ENCODE assay signal across 27 cellular contexts in the genomic region with DNA sequence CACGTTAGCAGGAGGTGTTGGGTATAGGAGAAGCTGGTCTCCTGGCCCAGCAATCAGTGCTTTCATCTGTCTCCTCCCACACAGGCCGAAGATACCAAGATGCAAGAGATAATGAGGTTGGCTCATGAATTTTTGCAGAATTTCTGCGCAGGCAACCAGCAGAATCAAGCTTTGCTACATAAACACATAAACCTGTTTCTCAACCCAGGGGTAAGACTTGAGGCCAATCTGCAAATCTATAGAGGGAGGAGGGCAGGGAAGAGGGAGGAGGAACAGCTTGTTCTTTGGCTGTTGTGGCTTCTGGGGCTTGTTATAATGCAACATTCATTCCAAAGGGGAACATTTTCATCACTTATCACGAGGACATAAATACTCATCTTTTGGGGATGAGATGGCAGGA.
DNase-seq lines count a peak whose midpoint lies in the region; TF ChIP-seq lines count a peak whose summit lies in the region.
"Had no signal": no experiment of that assay in that cellular context is flagged by ENCODE, and none has a peak within 500 bp of the region (broad histone marks: within the 10 kb centered on the region; RNA-seq: fewer than 3 reads in every experiment).

No MANE protein-coding gene starts in this region.

- no peak for TF ChIP-seq CTCF in HFFc6 (IDR thresholded peaks at IDR 0.05)
- no peak for TF ChIP-seq CTCF in fibroblast of villous mesenchyme (IDR thresholded peaks at IDR 0.05; ENCODE audit: insufficient read depth, low read depth, low read length)

- H3K4me1 Mint-ChIP-seq in HFFc6 (ENCODE audit: low read depth), result peaks cover 13% of the 10 kb centered on the region
- H3K4me1 Mint-ChIP-seq: activated CD4-positive, alpha-beta memory T cell treated with anti-CD3 and anti-CD28 coated beads, Interleukin-2, amount 10 ng/mL, durations not matched to agents 7 days and 5 days; naive thymus-derived CD4-positive, alpha-beta T cell; stimulated activated effector memory CD8-positive, alpha-beta T cell treated with anti-CD3 and anti-CD28 coated beads, Interleukin-12 subunit alpha, Interleukin-12 subunit beta, amount 100 ng/mL, for 72 hours; T-helper 17 cell had no signal

- peak; percentile 10 for DNase-seq in HFFc6
- DNase-seq in amniotic epithelial cell (ENCODE audit: low read depth), result peak; percentile 100
- DNase-seq in fibroblast of villous mesenchyme (ENCODE audit: low read depth), result peak; percentile 91
- peak; percentile 16 for DNase-seq in renal cortical epithelial cell (ENCODE audit: low read depth)
- DNase-seq in SKM-1 treated with dmso at 0.1 percent for 144 hours (lab: John Stamatoyannopoulos, UW; ENCODE audit: unreplicated experiment), result no peak
- no peak for DNase-seq in T-helper 9 cell
- DNase-seq in stimulated activated naive CD4-positive, alpha-beta T cell treated with Interleukin-2 at 50 U/mL for 16 hours (lab: John Stamatoyannopoulos, UW), result no peak
- DNase-seq in DMS79 (lab: John Stamatoyannopoulos, UW), result no peak
- DNase-seq: activated CD4-positive, alpha-beta memory T cell treated with anti-CD3 and anti-CD28 coated beads, Interleukin-2, amount 10 ng/mL, durations not matched to agents 7 days and 5 days; activated CD4-positive, alpha-beta T cell treated with anti-CD3 and anti-CD28 coated beads for 1 hour; activated CD8-positive, alpha-beta memory T cell treated with anti-CD3 and anti-CD28 coated beads, Interleukin-2, amount 50 U/mL, for 4 hours; activated naive CD4-positive, alpha-beta T cell; amniotic stem cell; brain microvascular endothelial cell; CD8-positive, alpha-beta memory T cell; KG1; midbrain; naive thymus-derived CD4-positive, alpha-beta T cell; NCI-H1417; NCI-H2081 treated with DMSO at 0.1 percent for 48 hours; NCI-H226; NCI-H526 treated with DMSO at 0.1 percent for 48 hours; NK-92 treated with Interleukin-12 subunit alpha and Interleukin-12 subunit beta, amount 100 ng/mL, for 24 hours; nucleus accumbens; SK-N-SH; T-helper 17 cell had no signal

- H3K4me3 ChIP-seq in fibroblast of villous mesenchyme (ENCODE audit: low read depth, low read length), result no peak overlapping the region

- peaks cover 2% of the 10 kb centered on the region; the same call in 1 of the 2 replicates for H3K27me3 Mint-ChIP-seq in HFFc6 (ENCODE audit: insufficient read depth)
- H3K27me3 Mint-ChIP-seq: activated CD4-positive, alpha-beta memory T cell treated with anti-CD3 and anti-CD28 coated beads, Interleukin-2, amount 10 ng/mL, durations not matched to agents 7 days and 5 days; CD8-positive, alpha-beta memory T cell; naive thymus-derived CD4-positive, alpha-beta T cell; T-helper 17 cell had no signal

- no peaks in the 10 kb centered on the region for H3K36me3 Mint-ChIP-seq in HFFc6 (ENCODE audit: low read depth)

- no peaks in the 10 kb centered on the region for H3K9me3 Mint-ChIP-seq in HFFc6
- H3K9me3 Mint-ChIP-seq: stimulated activated effector memory CD8-positive, alpha-beta T cell treated with anti-CD3 and anti-CD28 coated beads, Interleukin-12 subunit alpha, Interleukin-12 subunit beta, amount 100 ng/mL, for 72 hours had no signal

- no peak overlapping the region for H3K27ac Mint-ChIP-seq in HFFc6
- H3K27ac Mint-ChIP-seq: activated CD4-positive, alpha-beta memory T cell treated with anti-CD3 and anti-CD28 coated beads, Interleukin-2, amount 10 ng/mL, durations not matched to agents 7 days and 5 days; naive thymus-derived CD4-positive, alpha-beta T cell; stimulated activated effector memory CD8-positive, alpha-beta T cell treated with anti-CD3 and anti-CD28 coated beads, Interleukin-12 subunit alpha, Interleukin-12 subunit beta, amount 100 ng/mL, for 72 hours; T-helper 17 cell had no signal

- no peak overlapping the region for H3K4me3 Mint-ChIP-seq in HFFc6
- H3K4me3 Mint-ChIP-seq: activated CD4-positive, alpha-beta memory T cell treated with anti-CD3 and anti-CD28 coated beads, Interleukin-2, amount 10 ng/mL, durations not matched to agents 7 days and 5 days; CD8-positive, alpha-beta memory T cell; naive thymus-derived CD4-positive, alpha-beta T cell; stimulated activated effector memory CD8-positive, alpha-beta T cell treated with anti-CD3 and anti-CD28 coated beads, Interleukin-12 subunit alpha, Interleukin-12 subunit beta, amount 100 ng/mL, for 72 hours; T-helper 17 cell had no signal

Comparison
In these comparisons a context has a peak if more than half of its experiments do, and no peak if none do; other contexts are left out.
1. DNase-seq: peak in HFFc6 (single experiment), amniotic epithelial cell (single experiment), fibroblast of villous mesenchyme (single experiment) and renal cortical epithelial cell (single experiment); none in SKM-1 treated with dmso at 0.1 percent for 144 hours (single experiment), T-helper 9 cell (single experiment), stimulated activated naive CD4-positive, alpha-beta T cell treated with Interleukin-2 at 50 U/mL for 16 hours (single experiment) and DMS79 (single experiment).